ENCODE assay signal across 1 cellular context in the genomic region with DNA sequence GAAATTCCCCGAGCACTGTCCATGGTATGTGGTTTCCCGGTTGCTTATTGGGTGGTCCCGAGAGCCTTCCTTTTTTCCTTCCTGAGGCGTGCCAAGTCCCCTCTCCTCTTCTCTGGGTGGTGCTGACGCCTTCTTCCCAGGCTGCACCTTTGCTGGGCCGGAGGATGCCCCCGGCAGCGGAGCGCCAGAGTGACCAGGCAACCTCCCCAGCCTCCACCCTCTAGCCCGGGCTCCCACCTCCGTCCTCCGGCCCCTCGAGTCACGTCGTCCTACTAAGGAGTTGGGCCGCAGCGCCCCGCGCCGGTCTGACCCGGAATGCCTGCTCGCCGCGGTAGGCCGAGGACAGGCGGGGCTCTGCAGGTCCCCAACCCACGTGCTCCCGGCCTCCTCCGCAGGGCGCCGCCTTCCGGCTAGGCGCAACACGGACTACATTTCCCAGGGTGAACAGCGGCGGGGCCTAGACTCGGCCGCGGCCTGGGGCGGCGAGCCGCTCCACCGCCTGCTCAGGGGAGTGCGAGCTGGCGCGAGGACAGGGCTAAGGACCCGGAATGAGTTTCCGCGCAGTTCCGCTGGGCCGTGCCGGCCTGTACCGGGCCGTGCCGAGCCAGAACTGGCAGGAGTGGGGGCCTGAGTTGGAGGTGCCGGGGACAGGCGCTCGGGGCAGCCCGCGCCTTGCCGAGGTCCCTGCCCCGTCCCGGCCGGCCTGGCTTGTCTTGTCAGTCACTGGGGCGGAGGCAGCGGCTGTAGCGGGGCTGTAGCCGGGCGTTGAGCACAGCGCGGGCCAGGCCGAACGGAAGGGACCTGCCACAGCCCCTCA.
TF ChIP-seq lines count a peak whose summit lies in the region.

Gene IPO13 (plus strand): TSS at position 707 of the 817 bp plus-strand sequence. CDS start 651 bp downstream, outside the sequence.

TF ChIP-seq in H1, 55 proteins besides CTCF, POLR2A, EP300 and RAD21 (continued from another document):
- TF ChIP-seq HDAC6 (IDR thresholded peaks at IDR 0.05; ENCODE audit: low read depth, low read length) (no peak), CBX8 (IDR thresholded peaks at IDR 0.05; ENCODE audit: borderline replicate concordance, low read depth, low read length) (no peak), CREB1 (IDR thresholded peaks at IDR 0.05) (peak; percentile 64; the same call in 1 of the 2 replicates), NRF1 (IDR thresholded peaks at IDR 0.05; ENCODE audit: low read depth, low read length) (no peak), ZNF274 (IDR thresholded peaks at IDR 0.05; ENCODE audit: borderline replicate concordance, extremely low read depth, low read length) (no peak), GTF2F1 (IDR thresholded peaks at IDR 0.05; ENCODE audit: borderline replicate concordance, low read depth, low read length) (no peak), FOSL1 (IDR thresholded peaks at IDR 0.05; ENCODE audit: insufficient read depth, low read depth, low read length) (0 out of 2 replicates have a peak, but pooled peaks have one; percentile 45), SUZ12 (IDR thresholded peaks at IDR 0.05; ENCODE audit: low read length) (no peak), SP2 (IDR thresholded peaks at IDR 0.05; ENCODE audit: low read length) (no peak), KDM5A (IDR thresholded peaks at IDR 0.05; ENCODE audit: low read length) (no peak), SP1 (IDR thresholded peaks at IDR 0.05; ENCODE audit: low read depth, low read length) (peak; percentile 9; the same call in 1 of the 2 replicates), CEBPB (IDR thresholded peaks at IDR 0.05; ENCODE audit: low read depth, low read length) (no peak), SP4 (IDR thresholded peaks at IDR 0.05; ENCODE audit: low read length) (peak; percentile 100), POLR2AphosphoS5 (IDR thresholded peaks at IDR 0.05; ENCODE audit: low read depth, low read length) (peak; percentile 38; the same call in 1 of the 2 replicates), MAX (IDR thresholded peaks at IDR 0.05) (peak; percentile 95), MAFK (IDR thresholded peaks at IDR 0.05; ENCODE audit: low read depth, low read length) (no peak), TAF1 (IDR thresholded peaks at IDR 0.05; ENCODE audit: low read depth, low read length) (peak; percentile 86), ASH2L (IDR thresholded peaks at IDR 0.05; ENCODE audit: low read length) (peak; percentile 66), SAP30 (IDR thresholded peaks at IDR 0.05; ENCODE audit: insufficient read depth, insufficient replicate concordance, low read length) (peak; percentile 36), SIRT6 (IDR thresholded peaks at IDR 0.05; ENCODE audit: low read length) (no peak), ATF2 (IDR thresholded peaks at IDR 0.05; ENCODE audit: low read length) (no peak), PHF8 (conservative IDR thresholded peaks at IDR 0.05; ENCODE audit: low read depth, low read length) (no peak; the same call in 1 of the 2 replicates), JUND (IDR thresholded peaks at IDR 0.05; ENCODE audit: low read length) (no peak), HDAC2 (IDR thresholded peaks at IDR 0.05; ENCODE audit: borderline replicate concordance in 1 of 2, low read depth in 2 of 2, low read length in 2 of 2) (peak in 1 of 2 experiments; percentile 56; a peak in 2 of 4 replicates), RFX5 (IDR thresholded peaks at IDR 0.05; ENCODE audit: borderline replicate concordance, low read depth, low read length) (0 out of 2 replicates have a peak, but pooled peaks have one; percentile 3), BACH1 (IDR thresholded peaks at IDR 0.05; ENCODE audit: low read length) (peak; percentile 33; the same call in 1 of the 2 replicates), GABPA (IDR thresholded peaks at IDR 0.05; ENCODE audit: borderline replicate concordance, insufficient read depth, low read length) (0 out of 2 replicates have a peak, but pooled peaks have one; percentile 1), KDM4A (IDR thresholded peaks at IDR 0.05; ENCODE audit: low read depth, low read length, severe bottlenecking) (peak; percentile 10), TBP (IDR thresholded peaks at IDR 0.05; ENCODE audit: low read depth, low read length) (peak; percentile 24; the same call in 1 of the 2 replicates), TAF7 (optimal IDR thresholded peaks at IDR 0.05; ENCODE audit: borderline replicate concordance, low read depth, low read length) (peak; percentile 63), EZH2 (IDR thresholded peaks at IDR 0.05; ENCODE audit: low read depth, low read length, severe bottlenecking) (no peak), ATF3 (IDR thresholded peaks at IDR 0.05; ENCODE audit: insufficient read depth, low read depth, low read length) (peak; percentile 51; the same call in 1 of the 2 replicates), RXRA (IDR thresholded peaks at IDR 0.05; ENCODE audit: insufficient read depth, low read depth, low read length) (0 out of 2 replicates have a peak, but pooled peaks have one; percentile 9), SIX5 (IDR thresholded peaks at IDR 0.05; ENCODE audit: low read depth, low read length) (peak; percentile 56; the same call in 1 of the 2 replicates), TEAD4 (IDR thresholded peaks at IDR 0.05; ENCODE audit: low read depth, low read length) (peak; percentile 87), SIN3A (conservative IDR thresholded peaks at IDR 0.05 in 1 of 2, IDR thresholded peaks at IDR 0.05 in 1 of 2; ENCODE audit: low read depth in 1 of 2, low read length in 2 of 2) (peak; percentile 82 to 92; a peak in 2 of 4 replicates), CBX5 (IDR thresholded peaks at IDR 0.05; ENCODE audit: low read depth, low read length) (no peak), BRCA1 (IDR thresholded peaks at IDR 0.05; ENCODE audit: low read depth, low read length) (no peak), RNF2 (IDR thresholded peaks at IDR 0.05; ENCODE audit: borderline replicate concordance, low read depth, low read length, missing control alignments, poor library complexity, severe bottlenecking) (no peak), POU5F1 (IDR thresholded peaks at IDR 0.05; ENCODE audit: low read depth, low read length) (no peak), E2F6 (IDR thresholded peaks at IDR 0.05) (peak; percentile 70; the same call in 1 of the 2 replicates), SRF (IDR thresholded peaks at IDR 0.05; ENCODE audit: low read depth, low read length) (no peak), KDM1A (IDR thresholded peaks at IDR 0.05; ENCODE audit: borderline replicate concordance, low read length) (peak; percentile 26; the same call in 1 of the 2 replicates), EGR1 (IDR thresholded peaks at IDR 0.05; ENCODE audit: borderline replicate concordance, low read depth, low read length) (no peak), RBBP5 (IDR thresholded peaks at IDR 0.05; ENCODE audit: borderline replicate concordance, low read depth, low read length) (no peak), TCF12 (IDR thresholded peaks at IDR 0.05; ENCODE audit: low read depth, low read length) (no peak), CTBP2 (IDR thresholded peaks at IDR 0.05; ENCODE audit: borderline replicate concordance, insufficient read depth, insufficient read length, low read length) (no peak), JUN (IDR thresholded peaks at IDR 0.05; ENCODE audit: low read depth, low read length) (no peak), CHD2 (IDR thresholded peaks at IDR 0.05; ENCODE audit: low read length) (no peak), YY1 (IDR thresholded peaks at IDR 0.05; ENCODE audit: low read depth, low read length) (no peak), CHD1 (IDR thresholded peaks at IDR 0.05; ENCODE audit: low read depth, low read length) (no peak)
- TF ChIP-seq, protein P1, sequence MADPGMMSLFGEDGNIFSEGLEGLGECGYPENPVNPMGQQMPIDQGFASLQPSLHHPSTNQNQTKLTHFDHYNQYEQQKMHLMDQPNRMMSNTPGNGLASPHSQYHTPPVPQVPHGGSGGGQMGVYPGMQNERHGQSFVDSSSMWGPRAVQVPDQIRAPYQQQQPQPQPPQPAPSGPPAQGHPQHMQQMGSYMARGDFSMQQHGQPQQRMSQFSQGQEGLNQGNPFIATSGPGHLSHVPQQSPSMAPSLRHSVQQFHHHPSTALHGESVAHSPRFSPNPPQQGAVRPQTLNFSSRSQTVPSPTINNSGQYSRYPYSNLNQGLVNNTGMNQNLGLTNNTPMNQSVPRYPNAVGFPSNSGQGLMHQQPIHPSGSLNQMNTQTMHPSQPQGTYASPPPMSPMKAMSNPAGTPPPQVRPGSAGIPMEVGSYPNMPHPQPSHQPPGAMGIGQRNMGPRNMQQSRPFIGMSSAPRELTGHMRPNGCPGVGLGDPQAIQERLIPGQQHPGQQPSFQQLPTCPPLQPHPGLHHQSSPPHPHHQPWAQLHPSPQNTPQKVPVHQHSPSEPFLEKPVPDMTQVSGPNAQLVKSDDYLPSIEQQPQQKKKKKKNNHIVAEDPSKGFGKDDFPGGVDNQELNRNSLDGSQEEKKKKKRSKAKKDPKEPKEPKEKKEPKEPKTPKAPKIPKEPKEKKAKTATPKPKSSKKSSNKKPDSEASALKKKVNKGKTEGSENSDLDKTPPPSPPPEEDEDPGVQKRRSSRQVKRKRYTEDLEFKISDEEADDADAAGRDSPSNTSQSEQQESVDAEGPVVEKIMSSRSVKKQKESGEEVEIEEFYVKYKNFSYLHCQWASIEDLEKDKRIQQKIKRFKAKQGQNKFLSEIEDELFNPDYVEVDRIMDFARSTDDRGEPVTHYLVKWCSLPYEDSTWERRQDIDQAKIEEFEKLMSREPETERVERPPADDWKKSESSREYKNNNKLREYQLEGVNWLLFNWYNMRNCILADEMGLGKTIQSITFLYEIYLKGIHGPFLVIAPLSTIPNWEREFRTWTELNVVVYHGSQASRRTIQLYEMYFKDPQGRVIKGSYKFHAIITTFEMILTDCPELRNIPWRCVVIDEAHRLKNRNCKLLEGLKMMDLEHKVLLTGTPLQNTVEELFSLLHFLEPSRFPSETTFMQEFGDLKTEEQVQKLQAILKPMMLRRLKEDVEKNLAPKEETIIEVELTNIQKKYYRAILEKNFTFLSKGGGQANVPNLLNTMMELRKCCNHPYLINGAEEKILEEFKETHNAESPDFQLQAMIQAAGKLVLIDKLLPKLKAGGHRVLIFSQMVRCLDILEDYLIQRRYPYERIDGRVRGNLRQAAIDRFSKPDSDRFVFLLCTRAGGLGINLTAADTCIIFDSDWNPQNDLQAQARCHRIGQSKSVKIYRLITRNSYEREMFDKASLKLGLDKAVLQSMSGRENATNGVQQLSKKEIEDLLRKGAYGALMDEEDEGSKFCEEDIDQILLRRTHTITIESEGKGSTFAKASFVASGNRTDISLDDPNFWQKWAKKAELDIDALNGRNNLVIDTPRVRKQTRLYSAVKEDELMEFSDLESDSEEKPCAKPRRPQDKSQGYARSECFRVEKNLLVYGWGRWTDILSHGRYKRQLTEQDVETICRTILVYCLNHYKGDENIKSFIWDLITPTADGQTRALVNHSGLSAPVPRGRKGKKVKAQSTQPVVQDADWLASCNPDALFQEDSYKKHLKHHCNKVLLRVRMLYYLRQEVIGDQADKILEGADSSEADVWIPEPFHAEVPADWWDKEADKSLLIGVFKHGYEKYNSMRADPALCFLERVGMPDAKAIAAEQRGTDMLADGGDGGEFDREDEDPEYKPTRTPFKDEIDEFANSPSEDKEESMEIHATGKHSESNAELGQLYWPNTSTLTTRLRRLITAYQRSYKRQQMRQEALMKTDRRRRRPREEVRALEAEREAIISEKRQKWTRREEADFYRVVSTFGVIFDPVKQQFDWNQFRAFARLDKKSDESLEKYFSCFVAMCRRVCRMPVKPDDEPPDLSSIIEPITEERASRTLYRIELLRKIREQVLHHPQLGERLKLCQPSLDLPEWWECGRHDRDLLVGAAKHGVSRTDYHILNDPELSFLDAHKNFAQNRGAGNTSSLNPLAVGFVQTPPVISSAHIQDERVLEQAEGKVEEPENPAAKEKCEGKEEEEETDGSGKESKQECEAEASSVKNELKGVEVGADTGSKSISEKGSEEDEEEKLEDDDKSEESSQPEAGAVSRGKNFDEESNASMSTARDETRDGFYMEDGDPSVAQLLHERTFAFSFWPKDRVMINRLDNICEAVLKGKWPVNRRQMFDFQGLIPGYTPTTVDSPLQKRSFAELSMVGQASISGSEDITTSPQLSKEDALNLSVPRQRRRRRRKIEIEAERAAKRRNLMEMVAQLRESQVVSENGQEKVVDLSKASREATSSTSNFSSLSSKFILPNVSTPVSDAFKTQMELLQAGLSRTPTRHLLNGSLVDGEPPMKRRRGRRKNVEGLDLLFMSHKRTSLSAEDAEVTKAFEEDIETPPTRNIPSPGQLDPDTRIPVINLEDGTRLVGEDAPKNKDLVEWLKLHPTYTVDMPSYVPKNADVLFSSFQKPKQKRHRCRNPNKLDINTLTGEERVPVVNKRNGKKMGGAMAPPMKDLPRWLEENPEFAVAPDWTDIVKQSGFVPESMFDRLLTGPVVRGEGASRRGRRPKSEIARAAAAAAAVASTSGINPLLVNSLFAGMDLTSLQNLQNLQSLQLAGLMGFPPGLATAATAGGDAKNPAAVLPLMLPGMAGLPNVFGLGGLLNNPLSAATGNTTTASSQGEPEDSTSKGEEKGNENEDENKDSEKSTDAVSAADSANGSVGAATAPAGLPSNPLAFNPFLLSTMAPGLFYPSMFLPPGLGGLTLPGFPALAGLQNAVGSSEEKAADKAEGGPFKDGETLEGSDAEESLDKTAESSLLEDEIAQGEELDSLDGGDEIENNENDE (IDR thresholded peaks at IDR 0.05; ENCODE audit: insufficient replicate concordance, low read length): no peak
- TF ChIP-seq, protein P2, sequence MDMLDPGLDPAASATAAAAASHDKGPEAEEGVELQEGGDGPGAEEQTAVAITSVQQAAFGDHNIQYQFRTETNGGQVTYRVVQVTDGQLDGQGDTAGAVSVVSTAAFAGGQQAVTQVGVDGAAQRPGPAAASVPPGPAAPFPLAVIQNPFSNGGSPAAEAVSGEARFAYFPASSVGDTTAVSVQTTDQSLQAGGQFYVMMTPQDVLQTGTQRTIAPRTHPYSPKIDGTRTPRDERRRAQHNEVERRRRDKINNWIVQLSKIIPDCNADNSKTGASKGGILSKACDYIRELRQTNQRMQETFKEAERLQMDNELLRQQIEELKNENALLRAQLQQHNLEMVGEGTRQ (IDR thresholded peaks at IDR 0.05; ENCODE audit: low read length): peak; percentile 87
TF ChIP-seq in H1: peak in this region for 24.
